9 cellular contexts compared by ENCODE assay signal in the genomic region with DNA sequence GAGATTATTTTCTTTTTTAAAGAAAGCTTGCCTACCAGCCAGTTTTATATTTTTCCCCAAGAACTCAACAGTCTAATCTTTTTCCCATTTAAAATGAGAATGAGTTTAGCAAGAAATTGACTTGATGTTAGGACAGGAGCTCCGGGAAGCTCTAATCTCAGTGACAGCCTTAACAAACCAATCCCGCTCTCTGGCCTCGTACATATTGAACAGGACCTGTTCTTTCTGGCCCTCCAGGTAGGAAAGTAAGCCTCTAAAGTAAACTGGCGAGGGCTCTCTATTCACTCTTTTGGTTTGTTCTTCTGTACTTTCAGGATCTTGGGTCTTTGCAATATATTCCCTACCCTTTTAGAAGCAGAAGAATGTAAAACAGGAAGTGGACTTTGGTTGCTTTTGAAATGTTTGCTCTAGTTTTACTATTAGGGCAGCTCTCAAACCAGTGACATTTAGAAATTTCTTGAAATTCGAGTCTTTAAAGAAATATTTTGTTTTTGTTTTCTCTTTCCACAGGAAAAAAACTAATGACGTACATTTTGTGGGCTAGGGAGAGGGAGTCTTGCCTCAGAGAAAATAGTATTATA. TPM values are rescaled to one million over a fixed set of nuclear protein-coding genes. Genes with fewer than 3 reads are reported as not detected.
"Had no signal": no experiment of that assay in that cellular context is flagged by ENCODE, and none has a peak within 500 bp of the region (broad histone marks: within the 10 kb centered on the region; RNA-seq: fewer than 3 reads in every experiment).

No MANE protein-coding gene starts in this region.

- H3K4me1 ChIP-seq: HAP-1 had no signal

- H3K4me2 ChIP-seq: GM23338 had no signal

- DNase-seq: H7, HFFc6, KG1 had no signal

- ATAC-seq: GM23338, HCT116 had no signal

- FAIRE-seq: HTR-8/SVneo had no signal

- H3K36me3 ChIP-seq: HAP-1 had no signal

- H3K9me3 ChIP-seq: HAP-1 had no signal

- H3K4me3 ChIP-seq: GM23338, HAP-1 had no signal

RNA-seq across cellular contexts. Expression of a gene that starts 17.9 kb away (rescaled TPM):
- total RNA-seq: HFFc6, HT-29 had no signal
- polyA plus RNA-seq: IgD-negative memory B cell had no signal
